Comparison of ENCODE assay signal across 16 cellular contexts in the genomic region with DNA sequence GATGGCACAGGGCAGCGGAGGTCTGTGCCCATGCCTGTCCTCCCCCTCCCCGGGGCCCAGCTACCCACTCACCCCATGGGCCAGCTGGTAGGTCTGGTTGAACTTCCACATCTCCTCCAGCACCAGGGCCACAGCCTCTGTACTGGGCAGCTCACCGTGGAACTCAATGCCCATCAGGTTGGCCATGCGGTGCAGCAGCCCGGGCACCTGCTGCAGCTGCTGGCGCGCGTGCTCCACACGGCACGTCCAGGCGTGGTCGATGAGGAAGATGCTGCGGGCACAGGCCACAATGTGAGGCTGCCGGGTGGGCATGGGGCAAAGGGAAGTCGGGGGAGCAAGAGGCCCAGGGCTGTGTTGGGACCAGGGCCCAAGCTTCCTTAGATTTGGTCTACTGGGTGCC. TPM values are rescaled to one million over a fixed set of nuclear protein-coding genes. Genes with fewer than 3 reads are reported as not detected.
DNase-seq lines count a peak whose midpoint lies in the region; ATAC-seq and TF ChIP-seq lines count a peak whose summit lies in the region.
"Had no signal": no experiment of that assay in that cellular context is flagged by ENCODE, and none has a peak within 500 bp of the region (broad histone marks: within the 10 kb centered on the region; RNA-seq: fewer than 3 reads in every experiment).

No MANE protein-coding gene starts in this region.

- no peaks in the 10 kb centered on the region for H3K27me3 Mint-ChIP-seq in dendritic cell treated with granulocyte-macrophage colony-stimulating factor and Interleukin-4, amounts not matched to agents 40 ng/mL and 50 ng/mL, for 4 days
- H3K27me3 Mint-ChIP-seq: B cell; CD4-positive, alpha-beta T cell had no signal

- H3K27ac ChIP-seq in HEK293 (ENCODE audit: extremely low read depth, low read depth, low read length) = no peak overlapping the region
- H3K27ac ChIP-seq in osteoblast (ENCODE audit: low read depth, low read length) = no peak overlapping the region
- H3K27ac ChIP-seq: BLaER1 treated with 17β-estradiol and CSF1 and Interleukin-3, amounts not matched to agents 10 nM and 100 nM; GM23248; HL-60 had no signal

- CTCF ChIA-PET in HEK293 (lab: Yijun Ruan, JAX) = interaction anchor here (0.6 to 0.7 kb wide), 3 partner anchors 49 to 690 kb away, joined by 3 to 4 read pairs (median 3); no protein-coding TSS in a partner anchor

- no peak overlapping the region for H3K4me2 ChIP-seq in osteoblast (ENCODE audit: insufficient read depth, low read length)
- H3K4me2 ChIP-seq: BLaER1 treated with 17β-estradiol and CSF1 and Interleukin-3, amounts not matched to agents 10 nM and 100 nM had no signal

- H3K4me3 ChIP-seq in HEK293 (ENCODE audit: low read depth, low read length) (no peak overlapping the region), osteoblast (ENCODE audit: insufficient read depth, low read length) (no peak overlapping the region)
- H3K4me3 ChIP-seq: BLaER1 treated with 17β-estradiol and CSF1 and Interleukin-3, amounts not matched to agents 10 nM and 100 nM; GM23248; HAP-1 had no signal

- peaks cover 2% of the 10 kb centered on the region for H4K20me1 ChIP-seq in osteoblast (ENCODE audit: insufficient read depth, low read length)

- H3K4me1 ChIP-seq in HEK293 (ENCODE audit: control insufficient read depth, insufficient read depth, low read length) = no peaks in the 10 kb centered on the region
- H3K4me1 ChIP-seq in osteoblast (ENCODE audit: insufficient read depth, low read length) = peaks cover 3% of the 10 kb centered on the region

- H3K36me3 Mint-ChIP-seq in dendritic cell treated with granulocyte-macrophage colony-stimulating factor and Interleukin-4, amounts not matched to agents 40 ng/mL and 50 ng/mL, for 4 days (ENCODE audit: low read depth) = peaks cover 76% of the 10 kb centered on the region

- POLR2A ChIA-PET in HEK293 (lab: Yijun Ruan, JAX) = interaction anchor here (0.6 to 1.4 kb wide), 2 partner anchors 16 to 64 kb away, joined by 3 to 4 read pairs; no protein-coding TSS in a partner anchor

- H2AFZ ChIP-seq in osteoblast (ENCODE audit: low read length) = no peak overlapping the region
- H2AFZ ChIP-seq: GM23248 had no signal

- no peak overlapping the region for H3K4me3 Mint-ChIP-seq in dendritic cell treated with granulocyte-macrophage colony-stimulating factor and Interleukin-4, amounts not matched to agents 40 ng/mL and 50 ng/mL, for 4 days
- H3K4me3 Mint-ChIP-seq: B cell; CD4-positive, alpha-beta T cell had no signal

- intact Hi-C loops in Right ventricle myocardium inferior (cut with DNase I) = no loop called here
- intact Hi-C loops in left ventricle myocardium superior (cut with micrococcal nuclease) = no loop called here
- intact Hi-C loops in dendritic cell treated with granulocyte-macrophage colony-stimulating factor and Interleukin-4, amounts not matched to agents 40 ng/mL and 50 ng/mL, for 4 days (cut with micrococcal nuclease) = no loop called here

- ATAC-seq in Right ventricle myocardium inferior (no peak), left ventricle myocardium superior (no peak), HG03135 (IDR thresholded peaks at IDR 0.05; ENCODE audit: unreplicated experiment) (no peak)

- H3K9me3 Mint-ChIP-seq in dendritic cell treated with granulocyte-macrophage colony-stimulating factor and Interleukin-4, amounts not matched to agents 40 ng/mL and 50 ng/mL, for 4 days = no peaks in the 10 kb centered on the region
- H3K9me3 Mint-ChIP-seq: CD4-positive, alpha-beta T cell had no signal

- no peak for TF ChIP-seq CTCF in HEK293 (tag by site-specific recombination; IDR thresholded peaks at IDR 0.05)
- TF ChIP-seq CTCF in osteoblast (IDR thresholded peaks at IDR 0.05; ENCODE audit: extremely low read depth, low read depth, low read length) = no peak

- no peaks in the 10 kb centered on the region for H3K27me3 ChIP-seq in osteoblast (ENCODE audit: insufficient read depth, low read length)
- H3K27me3 ChIP-seq: BLaER1 treated with 17β-estradiol and CSF1 and Interleukin-3, amounts not matched to agents 10 nM and 100 nM had no signal

- H3K9me3 ChIP-seq in HEK293 (ENCODE audit: control insufficient read depth, insufficient read depth, low read depth, low read length) (no peaks in the 10 kb centered on the region), osteoblast (ENCODE audit: low read depth, low read length) (no peaks in the 10 kb centered on the region)
- H3K9me3 ChIP-seq: BLaER1 treated with 17β-estradiol and CSF1 and Interleukin-3, amounts not matched to agents 10 nM and 100 nM; Caco-2; HAP-1 had no signal

- peaks cover 9% of the 10 kb centered on the region for H3K79me2 ChIP-seq in osteoblast (ENCODE audit: insufficient read depth, low read length)

- H3K36me3 ChIP-seq in HEK293 (ENCODE audit: control insufficient read depth in 2 of 2, insufficient read depth in 1 of 2, low read length in 2 of 2) = peaks cover 19 to 87% of the 10 kb centered on the region in 2 experiments; a peak in 2 of 3 replicates
- peaks cover 12% of the 10 kb centered on the region for H3K36me3 ChIP-seq in osteoblast (ENCODE audit: insufficient read depth, low read length)

- peak overlapping the region; percentile 18 for H3K27ac Mint-ChIP-seq in dendritic cell treated with granulocyte-macrophage colony-stimulating factor and Interleukin-4, amounts not matched to agents 40 ng/mL and 50 ng/mL, for 4 days
- H3K27ac Mint-ChIP-seq: B cell; CD4-positive, alpha-beta T cell had no signal

- peak; percentile 62 for DNase-seq in Right ventricle myocardium inferior (ENCODE audit: missing footprints)
- DNase-seq in left ventricle myocardium superior = no peak
- DNase-seq in osteoblast (ENCODE audit: insufficient read length, low spot score, missing footprints) = peak; percentile 52
- DNase-seq in C1 segment of cervical spinal cord (lab: John Stamatoyannopoulos, UW) = no peak
- DNase-seq: 8988T; Caco-2; CD4-positive, alpha-beta T cell; GM23248; IMR-90 had no signal

- peaks cover 26% of the 10 kb centered on the region for H3K4me1 Mint-ChIP-seq in dendritic cell treated with granulocyte-macrophage colony-stimulating factor and Interleukin-4, amounts not matched to agents 40 ng/mL and 50 ng/mL, for 4 days (ENCODE audit: low read depth)

TF ChIP-seq in HEK293, 187 proteins besides CTCF, POLR2A, EP300 and RAD21:
- no peak for TF ChIP-seq ZNF692 (tag by site-specific recombination; IDR thresholded peaks at IDR 0.05)
- TF ChIP-seq HIC1 (tag by site-specific recombination; IDR thresholded peaks at IDR 0.05) = 0 out of 2 replicates have a peak, but pooled peaks have one; percentile 22

RNA-seq across cellular contexts. Expression of gene TTLL12, which starts 6.3 kb away (rescaled TPM):
- total RNA-seq in Right ventricle myocardium inferior (13.2 TPM), left ventricle myocardium superior (12.3 TPM), osteoblast (29.0 and 29.2 TPM in 2 replicates)

RNA-seq across cellular contexts. Expression of gene TSPO, which starts 29.3 kb away (rescaled TPM):
- total RNA-seq in Right ventricle myocardium inferior = 136 TPM
- 119 TPM for total RNA-seq in left ventricle myocardium superior
- 274 and 297 TPM in 2 replicates for total RNA-seq in osteoblast

RNA-seq across cellular contexts. Expression of gene MCAT, which starts 37.5 kb away (rescaled TPM):
- 15.5 TPM for total RNA-seq in Right ventricle myocardium inferior
- total RNA-seq in left ventricle myocardium superior = 13.4 TPM
- total RNA-seq in osteoblast = 12.7 and 21.4 TPM in 2 replicates

Comparison
In these comparisons a context has a peak if more than half of its experiments do, and no peak if none do; other contexts are left out.
1. DNase-seq: peak in Right ventricle myocardium inferior (single experiment) and osteoblast (single experiment); none in left ventricle myocardium superior (single experiment) and C1 segment of cervical spinal cord (0 of 14).